Comparison of ENCODE assay signal across 8 cellular contexts in the genomic region with DNA sequence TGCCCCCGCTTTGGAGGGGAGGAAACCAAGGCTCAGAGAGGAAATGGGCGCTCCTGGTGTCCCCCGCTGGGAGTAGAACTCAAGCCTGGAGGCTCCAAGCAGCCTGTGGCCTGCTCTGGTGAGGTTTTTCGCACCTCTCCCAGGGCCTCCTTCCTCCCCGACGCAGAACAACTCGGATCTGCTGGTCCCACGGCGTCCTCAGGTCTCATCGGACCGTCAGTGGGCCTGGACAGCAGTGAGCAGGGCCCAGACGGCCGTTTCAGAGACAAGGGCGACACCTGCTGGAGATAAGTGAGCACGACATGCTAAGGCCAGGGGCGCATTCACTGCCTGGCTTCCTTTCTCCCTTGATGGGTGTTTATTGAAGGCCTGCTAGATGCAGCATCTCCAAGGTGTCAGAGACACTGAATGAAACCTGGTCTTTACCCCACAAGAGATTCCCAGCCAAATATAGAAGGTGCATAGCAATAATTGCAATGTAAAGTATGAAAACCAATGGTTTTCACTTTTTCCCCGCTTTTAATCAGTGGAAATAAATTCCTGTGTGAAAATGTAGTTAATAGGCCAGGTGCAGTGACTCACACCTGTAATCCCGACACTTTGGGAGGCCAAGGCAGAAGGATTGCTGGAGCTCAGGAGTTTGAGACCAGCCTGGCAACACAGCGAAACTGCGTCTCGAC. TPM values are rescaled to one million over a fixed set of nuclear protein-coding genes. Genes with fewer than 3 reads are reported as not detected.
DNase-seq lines count a peak whose midpoint lies in the region; ATAC-seq and TF ChIP-seq lines count a peak whose summit lies in the region.

No MANE protein-coding gene starts in this region.

- H4K20me1 ChIP-seq in KMS-11 (ENCODE audit: insufficient read depth) (no peaks in the 10 kb centered on the region), neural progenitor cell (ENCODE audit: low read depth) (no peaks in the 10 kb centered on the region)

- no peak for TF ChIP-seq POLR2A in Peyer's patch (IDR thresholded peaks at IDR 0.05)

- H3K4me1 Mint-ChIP-seq in CD4-positive, CD25-positive, alpha-beta regulatory T cell, result peaks cover 0 to 3% (median 0%) of the 10 kb centered on the region in 4 donors
- peaks cover 1% of the 10 kb centered on the region for H3K4me1 Mint-ChIP-seq in activated T-cell treated with anti-CD3 and anti-CD28 coated beads, Interleukin-2, amount 50 U/mL, for 24 hours (ENCODE audit: low read depth)
- peaks cover 13% of the 10 kb centered on the region for H3K4me1 Mint-ChIP-seq in neural progenitor cell

- no peaks in the 10 kb centered on the region for H3K4me1 ChIP-seq in CD4-positive, CD25-positive, alpha-beta regulatory T cell (ENCODE audit: control insufficient read depth, insufficient read depth, low read length, poor library complexity, severe bottlenecking)
- H3K4me1 ChIP-seq in KMS-11 (ENCODE audit: low read depth, poor library complexity, severe bottlenecking), result no peaks in the 10 kb centered on the region
- peaks cover 0 to 4% (median 0%) of the 10 kb centered on the region in 4 donors for H3K4me1 ChIP-seq in Peyer's patch
- H3K4me1 ChIP-seq in neural progenitor cell, result peaks cover 6% of the 10 kb centered on the region
- H3K4me1 ChIP-seq in subcutaneous abdominal adipose tissue (ENCODE audit: control insufficient read depth in 5 of 5, insufficient read depth in 5 of 5, low read length in 5 of 5), result peaks cover 2 to 8% (median 6%) of the 10 kb centered on the region in 5 donors

- H3K27me3 ChIP-seq in CD4-positive, CD25-positive, alpha-beta regulatory T cell (ENCODE audit: control insufficient read depth, insufficient read depth, low read length), result no peaks in the 10 kb centered on the region
- H3K27me3 ChIP-seq in KMS-11 (ENCODE audit: insufficient read depth, low read depth), result no peaks in the 10 kb centered on the region
- H3K27me3 ChIP-seq in Peyer's patch, result no peaks in the 10 kb centered on the region
- H3K27me3 ChIP-seq in neural progenitor cell, result peaks cover 14% of the 10 kb centered on the region
- peaks cover 0 to 14% (median 3%) of the 10 kb centered on the region in 5 donors for H3K27me3 ChIP-seq in subcutaneous abdominal adipose tissue (ENCODE audit: control insufficient read depth in 5 of 5, insufficient read depth in 4 of 5, low read length in 5 of 5)

- no peak overlapping the region for H3K27ac ChIP-seq in CD4-positive, CD25-positive, alpha-beta regulatory T cell (ENCODE audit: insufficient read depth, low read length, poor library complexity, severe bottlenecking)
- H3K27ac ChIP-seq in KMS-11, result no peak overlapping the region
- no peak overlapping the region for H3K27ac ChIP-seq in Peyer's patch
- no peak overlapping the region for H3K27ac ChIP-seq in neural progenitor cell
- H3K27ac ChIP-seq in subcutaneous abdominal adipose tissue (ENCODE audit: low read depth, low read length), result no peak overlapping the region

- no peak overlapping the region for H3K9ac ChIP-seq in KMS-11
- H3K9ac ChIP-seq in neural progenitor cell, result no peak overlapping the region
- H3K9ac ChIP-seq in subcutaneous abdominal adipose tissue (ENCODE audit: low read length in 5 of 5), result peak overlapping the region in 1 of 5 donors; percentile 39

- peak; percentile 93 for TF ChIP-seq CTCF in KMS-11 (conservative IDR thresholded peaks at IDR 0.05; ENCODE audit: low read depth, low read length)
- peak; percentile 82 to 95 (median 92) for TF ChIP-seq CTCF in Peyer's patch (IDR thresholded peaks at IDR 0.05)
- peak; percentile 96 for TF ChIP-seq CTCF in fibroblast of pulmonary artery (IDR thresholded peaks at IDR 0.05; ENCODE audit: low read length, missing control alignments)
- TF ChIP-seq CTCF in neural progenitor cell (IDR thresholded peaks at IDR 0.05), result peak; percentile 99

- peak; percentile 76 to 80 for ATAC-seq in CD4-positive, CD25-positive, alpha-beta regulatory T cell (ENCODE audit: low read depth in 2 of 2)
- ATAC-seq in GM21360 (IDR thresholded peaks at IDR 0.05; ENCODE audit: unreplicated experiment), result peak; percentile 75

- H3K27me3 Mint-ChIP-seq in CD4-positive, CD25-positive, alpha-beta regulatory T cell, result no peaks in the 10 kb centered on the region
- no peaks in the 10 kb centered on the region for H3K27me3 Mint-ChIP-seq in activated T-cell treated with anti-CD3 and anti-CD28 coated beads, Interleukin-2, amount 50 U/mL, for 24 hours
- H3K27me3 Mint-ChIP-seq in neural progenitor cell (ENCODE audit: insufficient read depth, low read depth), result peaks cover 24% of the 10 kb centered on the region

- H3K79me2 ChIP-seq in KMS-11 (ENCODE audit: insufficient read depth, low read depth), result no peaks in the 10 kb centered on the region
- H3K79me2 ChIP-seq in neural progenitor cell (ENCODE audit: low read depth), result no peaks in the 10 kb centered on the region

- H3K36me3 Mint-ChIP-seq in CD4-positive, CD25-positive, alpha-beta regulatory T cell, result no peaks in the 10 kb centered on the region
- no peaks in the 10 kb centered on the region for H3K36me3 Mint-ChIP-seq in activated T-cell treated with anti-CD3 and anti-CD28 coated beads, Interleukin-2, amount 50 U/mL, for 24 hours (ENCODE audit: low read depth)
- H3K36me3 Mint-ChIP-seq in neural progenitor cell, result no peaks in the 10 kb centered on the region

- H3K9me3 ChIP-seq in CD4-positive, CD25-positive, alpha-beta regulatory T cell (ENCODE audit: control insufficient read depth in 2 of 2, low read length in 2 of 2), result no peaks in the 10 kb centered on the region
- H3K9me3 ChIP-seq in Peyer's patch (no peaks in the 10 kb centered on the region), neural progenitor cell (ENCODE audit: low read depth) (no peaks in the 10 kb centered on the region), subcutaneous abdominal adipose tissue (ENCODE audit: control insufficient read depth in 5 of 5, low read length in 5 of 5) (no peaks in the 10 kb centered on the region)

- peak overlapping the region; percentile 15; the same call in 1 of the 2 replicates for H3K4me2 ChIP-seq in KMS-11
- H3K4me2 ChIP-seq in neural progenitor cell, result no peak overlapping the region

- peaks cover 3% of the 10 kb centered on the region for H3F3A ChIP-seq in neural progenitor cell (ENCODE audit: low read depth)

- DNase-seq in CD4-positive, CD25-positive, alpha-beta regulatory T cell, result peak; percentile 49 to 70 (median 60)
- peak; percentile 64 to 86 (median 79) for DNase-seq in Peyer's patch
- DNase-seq in activated T-cell treated with anti-CD3 and anti-CD28 coated beads, Interleukin-2, amount 50 U/mL, for 24 hours, result peak; percentile 84
- DNase-seq in fibroblast of pulmonary artery (ENCODE audit: low read depth), result peak; percentile 77
- peak; percentile 86 for DNase-seq in neural progenitor cell (ENCODE audit: low spot score)

- H3K4me3 Mint-ChIP-seq in CD4-positive, CD25-positive, alpha-beta regulatory T cell, result no peak overlapping the region
- no peak overlapping the region for H3K4me3 Mint-ChIP-seq in activated T-cell treated with anti-CD3 and anti-CD28 coated beads, Interleukin-2, amount 50 U/mL, for 24 hours
- no peak overlapping the region for H3K4me3 Mint-ChIP-seq in neural progenitor cell

- no peaks in the 10 kb centered on the region for H3K36me3 ChIP-seq in CD4-positive, CD25-positive, alpha-beta regulatory T cell (ENCODE audit: control insufficient read depth, insufficient read depth, low read length)
- H3K36me3 ChIP-seq in KMS-11 (ENCODE audit: insufficient read depth) (no peaks in the 10 kb centered on the region), Peyer's patch (no peaks in the 10 kb centered on the region), neural progenitor cell (no peaks in the 10 kb centered on the region), subcutaneous abdominal adipose tissue (ENCODE audit: control insufficient read depth in 5 of 5, insufficient read depth in 5 of 5, low read length in 5 of 5) (no peaks in the 10 kb centered on the region)

- peak overlapping the region; percentile 77 for H2AFZ ChIP-seq in KMS-11 (ENCODE audit: low read depth)
- H2AFZ ChIP-seq in neural progenitor cell (replicated peaks), result peak overlapping the region; percentile 53

- H3K9me3 Mint-ChIP-seq in CD4-positive, CD25-positive, alpha-beta regulatory T cell, result no peaks in the 10 kb centered on the region
- no peaks in the 10 kb centered on the region for H3K9me3 Mint-ChIP-seq in activated T-cell treated with anti-CD3 and anti-CD28 coated beads, Interleukin-2, amount 50 U/mL, for 24 hours
- H3K9me3 Mint-ChIP-seq in neural progenitor cell, result peaks cover 3% of the 10 kb centered on the region

- no peak overlapping the region for H3K27ac Mint-ChIP-seq in CD4-positive, CD25-positive, alpha-beta regulatory T cell
- no peak overlapping the region for H3K27ac Mint-ChIP-seq in activated T-cell treated with anti-CD3 and anti-CD28 coated beads, Interleukin-2, amount 50 U/mL, for 24 hours
- no peak overlapping the region for H3K27ac Mint-ChIP-seq in neural progenitor cell

- H3K4me3 ChIP-seq in CD4-positive, CD25-positive, alpha-beta regulatory T cell (ENCODE audit: low read depth, low read length), result no peak overlapping the region
- H3K4me3 ChIP-seq in KMS-11 (IDR thresholded peaks at IDR 0.05; ENCODE audit: insufficient read depth, low read depth, low read length) (no peak overlapping the region), Peyer's patch (no peak overlapping the region), fibroblast of pulmonary artery (replicated peaks; ENCODE audit: low read depth, low read length) (no peak overlapping the region), neural progenitor cell (no peak overlapping the region), subcutaneous abdominal adipose tissue (ENCODE audit: low read depth in 1 of 5, low read length in 5 of 5) (peak overlapping the region in 3 of 5 donors; percentile 28 to 40 (median 38))

RNA-seq across cellular contexts. Expression of gene CD82, which starts 26.9 kb away (rescaled TPM):
- total RNA-seq in CD4-positive, CD25-positive, alpha-beta regulatory T cell, result 132 TPM
- polyA plus RNA-seq in CD4-positive, CD25-positive, alpha-beta regulatory T cell, result 100 to 1,000 TPM in 3 of 4 donors, 10 to 100 TPM in 1; 81.0 to 167 (median 118) TPM
- total RNA-seq in Peyer's patch (100 to 1,000 TPM in 1 of 4 donors, 10 to 100 TPM in 3; 40.4 to 140 (median 78.4) TPM), neural progenitor cell (ENCODE audit: low replicate concordance) (8.8 and 16.2 TPM in 2 replicates)

Comparison
In these comparisons a context has a peak if more than half of its experiments do, and no peak if none do; other contexts are left out.
1. H3K4me3 ChIP-seq: peak in subcutaneous abdominal adipose tissue (3 of 5); none in CD4-positive, CD25-positive, alpha-beta regulatory T cell (single experiment), KMS-11 (single experiment), Peyer's patch (0 of 4), fibroblast of pulmonary artery (single experiment) and neural progenitor cell (single experiment).
2. Peak in every context shown above with its lines, with median percentiles within 50 percentile points of each other: DNase-seq and CTCF ChIP-seq.